1 cellular context compared by ENCODE assay signal in genomic region chr2:224555823-224556366, GRCh38.
TF ChIP-seq lines count a peak whose summit lies in the region.

No MANE protein-coding gene starts in this region.

TF ChIP-seq in GM23338, 12 proteins besides CTCF, POLR2A, EP300 and RAD21:
- TF ChIP-seq ZNF331 (CRISPR knock-in tag; IDR thresholded peaks at IDR 0.05; ENCODE audit: low read depth) (no peak), ETS1 (IDR thresholded peaks at IDR 0.05) (no peak), ZNF462 (CRISPR knock-in tag; IDR thresholded peaks at IDR 0.05) (no peak), ZNF114 (CRISPR knock-in tag; IDR thresholded peaks at IDR 0.05) (no peak), EZH2phosphoT487 (IDR thresholded peaks at IDR 0.05; ENCODE audit: unreplicated experiment) (no peak), JUNB (IDR thresholded peaks at IDR 0.05; ENCODE audit: unreplicated experiment) (no peak), REST (IDR thresholded peaks at IDR 0.05; ENCODE audit: unreplicated experiment) (no peak), EZH2 (IDR thresholded peaks at IDR 0.05; ENCODE audit: low read depth, unreplicated experiment) (no peak), NANOG (IDR thresholded peaks at IDR 0.05; ENCODE audit: borderline replicate concordance) (no peak), STAT1 (IDR thresholded peaks at IDR 0.05; ENCODE audit: unreplicated experiment) (no peak), CREB1 (CRISPR knock-in tag; IDR thresholded peaks at IDR 0.05; ENCODE audit: low read depth) (no peak), POLR2AphosphoS5 (IDR thresholded peaks at IDR 0.05; ENCODE audit: low read depth) (no peak)
TF ChIP-seq in GM23338: peak in this region for 0.
